28 cellular contexts compared by ENCODE assay signal in the genomic region with DNA sequence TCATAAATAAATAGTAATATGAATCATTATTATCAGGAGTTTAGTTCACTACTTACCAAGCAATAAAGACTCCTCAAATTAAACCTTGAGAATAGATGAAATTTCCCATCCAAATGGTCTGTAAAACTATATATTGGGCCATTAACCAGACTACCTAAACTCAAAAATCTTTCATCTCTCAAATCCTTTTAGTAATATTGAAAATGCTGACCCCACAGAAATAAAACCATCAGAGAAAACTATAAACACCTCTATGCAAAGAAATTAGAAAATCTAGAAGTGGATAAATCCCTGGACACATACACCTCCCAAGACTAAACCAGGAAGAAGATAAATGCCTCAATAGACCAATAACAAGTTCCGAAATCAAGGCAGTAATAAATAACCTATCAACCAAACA.
"Had no signal": no experiment of that assay in that cellular context is flagged by ENCODE, and none has a peak within 500 bp of the region (broad histone marks: within the 10 kb centered on the region; RNA-seq: fewer than 3 reads in every experiment).

No MANE protein-coding gene starts in this region.

- H3K27me3 ChIP-seq: colonic mucosa, esophagus muscularis mucosa, esophagus squamous epithelium, foreskin keratinocyte, gastrocnemius medialis, gastroesophageal sphincter, heart left ventricle, heart right ventricle, hepatocyte had no signal

- DNase-seq: colonic mucosa; cortex of kidney; dermis blood vessel endothelial cell; dorsolateral prefrontal cortex; effector CD4-positive, alpha-beta T cell; effector CD8-positive, alpha-beta T cell; effector memory CD4-positive, alpha-beta T cell; effector memory CD8-positive, alpha-beta T cell; endodermal cell; erythroblast; esophagus squamous epithelium; foreskin fibroblast; foreskin keratinocyte; foreskin melanocyte; gastrocnemius medialis; glutamatergic neuron; head of caudate nucleus; heart left ventricle; heart right ventricle had no signal

- H3K4me1 ChIP-seq: colonic mucosa, esophagus muscularis mucosa, foreskin keratinocyte, gastrocnemius medialis, gastroesophageal sphincter, heart left ventricle, heart right ventricle had no signal

- H3K4me2 ChIP-seq: hepatocyte had no signal

- H3K79me2 ChIP-seq: hepatocyte had no signal

- FAIRE-seq: endometrium, endothelial cell of umbilical vein, frontal cortex had no signal

- H3K4me3 ChIP-seq: colonic mucosa, coronary artery, dorsolateral prefrontal cortex, esophagus muscularis mucosa, esophagus squamous epithelium, gastrocnemius medialis, gastroesophageal sphincter, heart left ventricle, heart right ventricle, hepatocyte had no signal

- H2AFZ ChIP-seq: hepatocyte had no signal

- H3K9me3 ChIP-seq: colonic mucosa, esophagus squamous epithelium, gastrocnemius medialis had no signal

- H3K27ac ChIP-seq: colonic mucosa, coronary artery, dorsolateral prefrontal cortex, epithelial cell of prostate, esophagus muscularis mucosa, esophagus squamous epithelium, foreskin keratinocyte, gastrocnemius medialis, gastroesophageal sphincter, heart left ventricle, heart right ventricle, hepatocyte had no signal

- ATAC-seq: effector memory CD8-positive, alpha-beta T cell; esophagus mucosa; foreskin keratinocyte; gastrocnemius medialis; gastroesophageal sphincter; heart left ventricle; heart right ventricle had no signal

- H3K36me3 ChIP-seq: colonic mucosa, esophagus muscularis mucosa, esophagus squamous epithelium, gastrocnemius medialis, gastroesophageal sphincter, heart left ventricle, heart right ventricle had no signal
